19 cellular contexts compared by ENCODE assay signal in genomic region chr21:44332383-44332782, GRCh38. TPM values are rescaled to one million over a fixed set of nuclear protein-coding genes. Genes with fewer than 3 reads are reported as not detected.
"Had no signal": no experiment of that assay in that cellular context is flagged by ENCODE, and none has a peak within 500 bp of the region (broad histone marks: within the 10 kb centered on the region; RNA-seq: fewer than 3 reads in every experiment).

No MANE protein-coding gene starts in this region.

- H3K4me3 ChIP-seq: esophagus squamous epithelium, mucosa of descending colon, psoas muscle, sigmoid colon, suprapubic skin, upper lobe of left lung had no signal

- H3K27me3 ChIP-seq: esophagus squamous epithelium, sigmoid colon, suprapubic skin, upper lobe of left lung had no signal

- H3K27ac ChIP-seq: esophagus squamous epithelium, psoas muscle, sigmoid colon, suprapubic skin, upper lobe of left lung had no signal

- H3K4me1 ChIP-seq: psoas muscle, suprapubic skin had no signal

- H3K9me3 ChIP-seq: esophagus squamous epithelium, mucosa of descending colon, psoas muscle, sigmoid colon, suprapubic skin, upper lobe of left lung had no signal

- DNase-seq: activated CD4-positive, alpha-beta T cell treated with anti-CD3 and anti-CD28 coated beads, Interleukin-2, amount 50 U/mL, for 48 hours; activated CD4-positive, CD25-positive, alpha-beta regulatory T cell treated with anti-CD3 and anti-CD28 coated beads, Interleukin-2, amount 50 U/mL, for 72 hours; activated gamma-delta T cell treated with Interleukin-2 at 50 U/mL for 16 hours; activated T-cell treated with anti-CD3 and anti-CD28 coated beads, Interleukin-2, amount 50 U/mL, for 48 hours; aorta; esophagus squamous epithelium; head of caudate nucleus; mammary epithelial cell; mucosa of descending colon; natural killer cell; psoas muscle; sigmoid colon; stimulated activated CD4-positive, alpha-beta T cell treated with anti-CD3 and anti-CD28 coated beads, Interleukin-2, amount 100 ng/mL, for 24 hours; stimulated activated naive CD8-positive, alpha-beta T cell treated with anti-CD3 and anti-CD28 coated beads, Interleukin-15, Interleukin-2, amounts not matched to agents 100 U/mL and 50 U/mL, for 24 hours had no signal

RNA-seq across cellular contexts. Expression of gene AIRE, which starts 46.7 kb away (rescaled TPM):
- total RNA-seq: bronchial epithelial cell, esophagus squamous epithelium, left lobe of liver, mammary epithelial cell, natural killer cell, osteoblast, sigmoid colon, suprapubic skin, upper lobe of left lung had no signal
